8 cellular contexts compared by ENCODE assay signal in genomic region chr1:54052934-54053744, GRCh38. TPM values are rescaled to one million over a fixed set of nuclear protein-coding genes. Genes with fewer than 3 reads are reported as not detected.
A peak's percentile ranks its signal among the peaks of the same experiment; 100 is the strongest.
DNase-seq lines count a peak whose midpoint lies in the region; ATAC-seq, FAIRE-seq and TF ChIP-seq lines count a peak whose summit lies in the region.

Gene TCEANC2, plus strand, starts transcription at chr1:54053608. Its CDS starts 815 bp downstream, at chr1:54054423.
A gene with protein sequence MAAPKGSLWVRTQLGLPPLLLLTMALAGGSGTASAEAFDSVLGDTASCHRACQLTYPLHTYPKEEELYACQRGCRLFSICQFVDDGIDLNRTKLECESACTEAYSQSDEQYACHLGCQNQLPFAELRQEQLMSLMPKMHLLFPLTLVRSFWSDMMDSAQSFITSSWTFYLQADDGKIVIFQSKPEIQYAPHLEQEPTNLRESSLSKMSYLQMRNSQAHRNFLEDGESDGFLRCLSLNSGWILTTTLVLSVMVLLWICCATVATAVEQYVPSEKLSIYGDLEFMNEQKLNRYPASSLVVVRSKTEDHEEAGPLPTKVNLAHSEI (minus strand): TSS chr1:54053204. CDS start chr1:54053188, 16 bp downstream.

- peaks cover 18% of the 10 kb centered on the region for H3K4me1 Mint-ChIP-seq in activated T-helper 2 cell treated with anti-CD3 and anti-CD28 coated beads, Interferon-gamma antibody, Interleukin-2, Interleukin-4, amounts not matched to agents 10 μg/mL and 5 μg/mL and 100 μg/mL, durations not matched to agents 14 hours and 24 hours and 36 hours (ENCODE audit: low read depth)
- H3K4me1 Mint-ChIP-seq in natural killer cell treated with Interleukin-12 subunit alpha and Interleukin-12 subunit beta and Interleukin-15 and Interleukin-18, amount 100 ng/mL, for 72 hours (ENCODE audit: low read depth in 2 of 2) = peaks cover 23 to 24% of the 10 kb centered on the region in 2 donors

- H3K27me3 Mint-ChIP-seq in activated T-helper 2 cell treated with anti-CD3 and anti-CD28 coated beads, Interferon-gamma antibody, Interleukin-2, Interleukin-4, amounts not matched to agents 10 μg/mL and 5 μg/mL and 100 μg/mL, durations not matched to agents 14 hours and 24 hours and 36 hours (ENCODE audit: low read depth) = no peaks in the 10 kb centered on the region
- H3K27me3 Mint-ChIP-seq in natural killer cell treated with Interleukin-12 subunit alpha and Interleukin-12 subunit beta and Interleukin-15 and Interleukin-18, amount 100 ng/mL, for 72 hours = no peaks in the 10 kb centered on the region

- peaks cover 71% of the 10 kb centered on the region for H3K79me2 ChIP-seq in Loucy (ENCODE audit: insufficient read depth, low read length)

- H3K36me3 ChIP-seq in Loucy (ENCODE audit: insufficient read depth, low read length) (no peaks in the 10 kb centered on the region), RWPE2 (ENCODE audit: low read depth) (peaks cover 5% of the 10 kb centered on the region; the same call in 1 of the 2 replicates)

- H3K4me3 Mint-ChIP-seq in activated T-helper 2 cell treated with anti-CD3 and anti-CD28 coated beads, Interferon-gamma antibody, Interleukin-2, Interleukin-4, amounts not matched to agents 10 μg/mL and 5 μg/mL and 100 μg/mL, durations not matched to agents 14 hours and 24 hours and 36 hours (ENCODE audit: low read depth) = no peak within 1 kb of the TSS
- no peak within 1 kb of the TSS for H3K4me3 Mint-ChIP-seq in natural killer cell treated with Interleukin-12 subunit alpha and Interleukin-12 subunit beta and Interleukin-15 and Interleukin-18, amount 100 ng/mL, for 72 hours

- H3K27ac ChIP-seq in RWPE2 (ENCODE audit: poor library complexity, severe bottlenecking) = peak within 1 kb of the TSS; percentile 58

- peak within 1 kb of the TSS; percentile 91 for H3K4me2 ChIP-seq in Loucy (ENCODE audit: low read depth, low read length, poor library complexity, severe bottlenecking)

- H3K9ac ChIP-seq in Loucy (ENCODE audit: low read depth, low read length, poor library complexity, severe bottlenecking) = peak within 1 kb of the TSS; percentile 94

- H3K4me3 ChIP-seq in Loucy (ENCODE audit: low read length, poor library complexity, severe bottlenecking) (peak within 1 kb of the TSS; percentile 85), RWPE2 (ENCODE audit: severe bottlenecking) (peak within 1 kb of the TSS; percentile 85), fibroblast of pulmonary artery (replicated peaks; ENCODE audit: low read depth, low read length) (peak within 1 kb of the TSS; percentile 98)

- TF ChIP-seq POLR2A in H54 (IDR thresholded peaks at IDR 0.05; ENCODE audit: low read depth, low read length) = peak; percentile 56

- peaks cover 22% of the 10 kb centered on the region for H3K36me3 Mint-ChIP-seq in activated T-helper 2 cell treated with anti-CD3 and anti-CD28 coated beads, Interferon-gamma antibody, Interleukin-2, Interleukin-4, amounts not matched to agents 10 μg/mL and 5 μg/mL and 100 μg/mL, durations not matched to agents 14 hours and 24 hours and 36 hours (ENCODE audit: low read depth)
- peaks cover 10% of the 10 kb centered on the region for H3K36me3 Mint-ChIP-seq in natural killer cell treated with Interleukin-12 subunit alpha and Interleukin-12 subunit beta and Interleukin-15 and Interleukin-18, amount 100 ng/mL, for 72 hours

- DNase-seq in ELF-1 (ENCODE audit: low read depth, low spot score) (peak; percentile 99), H54 (ENCODE audit: insufficient read length, low spot score) (peak; percentile 86), RWPE2 (ENCODE audit: low spot score) (peak; percentile 98), fibroblast of pulmonary artery (ENCODE audit: low read depth) (peak; percentile 99)
- peak; percentile 98 for DNase-seq in activated T-helper 2 cell treated with anti-CD3 and anti-CD28 coated beads, Interferon-gamma antibody, Interleukin-2, Interleukin-4, amounts not matched to agents 10 μg/mL and 5 μg/mL and 100 μg/mL, durations not matched to agents 14 hours and 24 hours and 36 hours (ENCODE audit: low spot score)
- DNase-seq in natural killer cell treated with Interleukin-12 subunit alpha and Interleukin-12 subunit beta and Interleukin-15 and Interleukin-18, amount 100 ng/mL, for 72 hours (ENCODE audit: low spot score) = peak; percentile 100
- DNase-seq in stimulated activated naive CD8-positive, alpha-beta T cell treated with anti-CD3 and anti-CD28 coated beads, Interleukin-15, Interleukin-2, amounts not matched to agents 100 U/mL and 50 U/mL, for 24 hours = peak; percentile 95

- no peaks in the 10 kb centered on the region for H3K9me2 ChIP-seq in Loucy (replicated peaks; ENCODE audit: low read depth, low read length)

- ATAC-seq in RWPE2 (ENCODE audit: low read depth) = peak; percentile 93
- ATAC-seq in natural killer cell treated with Interleukin-12 subunit alpha and Interleukin-12 subunit beta and Interleukin-15 and Interleukin-18, amount 100 ng/mL, for 72 hours = peak; percentile 97
- peak; percentile 97 for ATAC-seq in stimulated activated naive CD8-positive, alpha-beta T cell treated with anti-CD3 and anti-CD28 coated beads, Interleukin-15, Interleukin-2, amounts not matched to agents 100 U/mL and 50 U/mL, for 24 hours

- H2AFZ ChIP-seq in Loucy (ENCODE audit: low read length) = peak within 1 kb of the TSS; percentile 90

- peaks cover 40% of the 10 kb centered on the region for H4K20me1 ChIP-seq in Loucy (ENCODE audit: insufficient read depth, low read length, poor library complexity, severe bottlenecking)

- H3F3A ChIP-seq in Loucy (ENCODE audit: low read depth) = no peaks in the 10 kb centered on the region

- H3K9me3 ChIP-seq in Loucy (ENCODE audit: insufficient read depth, low read depth, low read length) (no peaks in the 10 kb centered on the region), RWPE2 (ENCODE audit: severe bottlenecking) (no peaks in the 10 kb centered on the region)

- no peak within 1 kb of the TSS for H3K27ac Mint-ChIP-seq in activated T-helper 2 cell treated with anti-CD3 and anti-CD28 coated beads, Interferon-gamma antibody, Interleukin-2, Interleukin-4, amounts not matched to agents 10 μg/mL and 5 μg/mL and 100 μg/mL, durations not matched to agents 14 hours and 24 hours and 36 hours
- H3K27ac Mint-ChIP-seq in natural killer cell treated with Interleukin-12 subunit alpha and Interleukin-12 subunit beta and Interleukin-15 and Interleukin-18, amount 100 ng/mL, for 72 hours = no peak within 1 kb of the TSS

- H3K9me3 Mint-ChIP-seq in activated T-helper 2 cell treated with anti-CD3 and anti-CD28 coated beads, Interferon-gamma antibody, Interleukin-2, Interleukin-4, amounts not matched to agents 10 μg/mL and 5 μg/mL and 100 μg/mL, durations not matched to agents 14 hours and 24 hours and 36 hours = no peaks in the 10 kb centered on the region
- H3K9me3 Mint-ChIP-seq in natural killer cell treated with Interleukin-12 subunit alpha and Interleukin-12 subunit beta and Interleukin-15 and Interleukin-18, amount 100 ng/mL, for 72 hours = no peaks in the 10 kb centered on the region

- peak; percentile 86 for FAIRE-seq in H54 (lab: Jason Lieb, UNC)

- H3K4me1 ChIP-seq in Loucy (ENCODE audit: insufficient read depth, low read length, poor library complexity, severe bottlenecking) (peaks cover 28% of the 10 kb centered on the region), RWPE2 (ENCODE audit: insufficient read depth, poor library complexity, severe bottlenecking) (peaks cover 9% of the 10 kb centered on the region)

- TF ChIP-seq CTCF in Loucy (conservative IDR thresholded peaks at IDR 0.05; ENCODE audit: low read length) = no peak
- TF ChIP-seq CTCF in RWPE2 (IDR thresholded peaks at IDR 0.05; ENCODE audit: poor library complexity, severe bottlenecking) = no peak
- TF ChIP-seq CTCF in fibroblast of pulmonary artery (IDR thresholded peaks at IDR 0.05; ENCODE audit: low read length, missing control alignments) = no peak

- H3K27me3 ChIP-seq in Loucy (ENCODE audit: insufficient read depth, low read length, poor library complexity, severe bottlenecking) = no peaks in the 10 kb centered on the region
- H3K27me3 ChIP-seq in RWPE2 (ENCODE audit: insufficient read depth, poor library complexity, severe bottlenecking) = no peaks in the 10 kb centered on the region

- intact Hi-C loops in activated T-helper 2 cell treated with anti-CD3 and anti-CD28 coated beads, Interferon-gamma antibody, Interleukin-2, Interleukin-4, amounts not matched to agents 10 μg/mL and 5 μg/mL and 100 μg/mL, durations not matched to agents 14 hours and 24 hours and 36 hours (cut with micrococcal nuclease) = loop anchor here (1.0 to 10.0 kb wide), 12 partner anchors 107 to 1996 kb away; partner anchors contain the start of genes BTF3L4, CPT2, CYB5RL and LRRC42

RNA-seq across cellular contexts. Expression of gene TCEANC2, which starts in this region (rescaled TPM):
- total RNA-seq in activated T-helper 2 cell treated with anti-CD3 and anti-CD28 coated beads, Interferon-gamma antibody, Interleukin-2, Interleukin-4, amounts not matched to agents 10 μg/mL and 5 μg/mL and 100 μg/mL, durations not matched to agents 14 hours and 24 hours and 36 hours = 12.8 and 13.2 TPM in 2 replicates
- total RNA-seq in natural killer cell treated with Interleukin-12 subunit alpha and Interleukin-12 subunit beta and Interleukin-15 and Interleukin-18, amount 100 ng/mL, for 72 hours = 1 to 10 TPM; 9.3 to 9.5 TPM

RNA-seq across cellular contexts. Expression of the second gene that starts in this region (rescaled TPM):
- total RNA-seq in activated T-helper 2 cell treated with anti-CD3 and anti-CD28 coated beads, Interferon-gamma antibody, Interleukin-2, Interleukin-4, amounts not matched to agents 10 μg/mL and 5 μg/mL and 100 μg/mL, durations not matched to agents 14 hours and 24 hours and 36 hours = 128 and 133 TPM in 2 replicates
- 100 to 1,000 TPM in 1 of 2 donors, 10 to 100 TPM in 1; 85.9 to 239 TPM for total RNA-seq in natural killer cell treated with Interleukin-12 subunit alpha and Interleukin-12 subunit beta and Interleukin-15 and Interleukin-18, amount 100 ng/mL, for 72 hours

Comparison
In these comparisons a context has a peak if more than half of its experiments do, and no peak if none do; other contexts are left out.
1. Peak in every context shown above with its lines: DNase-seq, ATAC-seq, H3K4me3 ChIP-seq and H3K27ac ChIP-seq.